Comparison of ENCODE assay signal across 8 cellular contexts in genomic region chr6:25490018-25490865, GRCh38.
A peak's percentile ranks its signal among the peaks of the same experiment; 100 is the strongest.
DNase-seq lines count a peak whose midpoint lies in the region; ATAC-seq and TF ChIP-seq lines count a peak whose summit lies in the region.

No MANE protein-coding gene starts in this region.

- H3K27ac Mint-ChIP-seq in dendritic cell treated with granulocyte-macrophage colony-stimulating factor and Interleukin-4, amounts not matched to agents 40 ng/mL and 50 ng/mL, for 4 days = peak overlapping the region; percentile 59

- peak; percentile 72 for ATAC-seq in GM19023 (IDR thresholded peaks at IDR 0.05; ENCODE audit: unreplicated experiment)
- peak; percentile 75 for ATAC-seq in HG03520 (IDR thresholded peaks at IDR 0.05; ENCODE audit: unreplicated experiment)

- H3K36me3 Mint-ChIP-seq in dendritic cell treated with granulocyte-macrophage colony-stimulating factor and Interleukin-4, amounts not matched to agents 40 ng/mL and 50 ng/mL, for 4 days (ENCODE audit: low read depth) = no peaks in the 10 kb centered on the region

- WGBS in lower leg skin, 2 donors = 53 to 61% methylated on average over 9 of the region's 9 CpGs

- DNase-seq in AG08395 (ENCODE audit: low spot score) (peak; percentile 67), NCI-H526 (lab: John Stamatoyannopoulos, UW) (peak; percentile 76 to 93), lower leg skin (ENCODE audit: low spot score in 2 of 2) (peak; percentile 73 to 93)
- DNase-seq in activated CD4-positive, alpha-beta T cell treated with anti-CD3 and anti-CD28 coated beads, Interleukin-2, amount 50 U/mL, for 1 hour = peak; percentile 55
- peak; percentile 9 for DNase-seq in stimulated activated CD8-positive, alpha-beta memory T cell treated with anti-CD3 and anti-CD28 coated beads, Interleukin-12 subunit alpha, Interleukin-12 subunit beta, amount 100 ng/mL, for 24 hours (ENCODE audit: extremely low read depth)

- no peak overlapping the region for H3K4me3 Mint-ChIP-seq in dendritic cell treated with granulocyte-macrophage colony-stimulating factor and Interleukin-4, amounts not matched to agents 40 ng/mL and 50 ng/mL, for 4 days

- H3K9me3 Mint-ChIP-seq in dendritic cell treated with granulocyte-macrophage colony-stimulating factor and Interleukin-4, amounts not matched to agents 40 ng/mL and 50 ng/mL, for 4 days = no peaks in the 10 kb centered on the region

- no peak for TF ChIP-seq POLR2A in lower leg skin (IDR thresholded peaks at IDR 0.05)

- H3K4me3 ChIP-seq in lower leg skin (ENCODE audit: low read depth, poor library complexity, severe bottlenecking) = no peak overlapping the region

- intact Hi-C loops in dendritic cell treated with granulocyte-macrophage colony-stimulating factor and Interleukin-4, amounts not matched to agents 40 ng/mL and 50 ng/mL, for 4 days (cut with micrococcal nuclease) = loop anchor here (2.0 to 5.0 kb wide), 3 partner anchors 33 to 268 kb away; no protein-coding TSS in a partner anchor
- intact Hi-C loops in lower leg skin (cut with DNase I; ENCODE audit: low total_unique reads) = no loop called here

- peaks cover 25% of the 10 kb centered on the region for H3K4me1 Mint-ChIP-seq in dendritic cell treated with granulocyte-macrophage colony-stimulating factor and Interleukin-4, amounts not matched to agents 40 ng/mL and 50 ng/mL, for 4 days (ENCODE audit: low read depth)

- H3K27me3 Mint-ChIP-seq in dendritic cell treated with granulocyte-macrophage colony-stimulating factor and Interleukin-4, amounts not matched to agents 40 ng/mL and 50 ng/mL, for 4 days = no peaks in the 10 kb centered on the region

- peak in 1 of 3 donors; percentile 53 for TF ChIP-seq CTCF in lower leg skin (IDR thresholded peaks at IDR 0.05)

Comparison
In these comparisons a context has a peak if more than half of its experiments do, and no peak if none do; other contexts are left out.
1. DNase-seq: peak in every context shown above with its lines; median percentile 84 in NCI-H526; 83 in lower leg skin; 67 in AG08395; 55 in activated CD4-positive, alpha-beta T cell treated with anti-CD3 and anti-CD28 coated beads, Interleukin-2, amount 50 U/mL, for 1 hour; 9 in stimulated activated CD8-positive, alpha-beta memory T cell treated with anti-CD3 and anti-CD28 coated beads, Interleukin-12 subunit alpha, Interleukin-12 subunit beta, amount 100 ng/mL, for 24 hours.